Comparison of ENCODE assay signal across 22 cellular contexts in genomic region chr17:38660097-38661026, GRCh38. TPM values are rescaled to one million over a fixed set of nuclear protein-coding genes. Genes with fewer than 3 reads are reported as not detected.
DNase-seq lines count a peak whose midpoint lies in the region; ATAC-seq, FAIRE-seq and TF ChIP-seq lines count a peak whose summit lies in the region.
"Had no signal": no experiment of that assay in that cellular context is flagged by ENCODE, and none has a peak within 500 bp of the region (broad histone marks: within the 10 kb centered on the region; RNA-seq: fewer than 3 reads in every experiment).

No MANE protein-coding gene starts in this region.

- CTCF ChIA-PET in K562 (lab: Yijun Ruan, JAX; ENCODE audit: low intra/inter-chr PET ratio) = no interaction called here

- TF ChIP-seq POLR2A in K562 (conservative IDR thresholded peaks at IDR 0.05) (no peak), GM12891 (IDR thresholded peaks at IDR 0.05; ENCODE audit: low read depth, low read length) (no peak)

- H3K4me3 ChIP-seq in K562 = no peak overlapping the region
- no peak overlapping the region for H3K4me3 ChIP-seq in osteoblast (ENCODE audit: insufficient read depth, low read length)
- no peak overlapping the region for H3K4me3 ChIP-seq in brain microvascular endothelial cell (ENCODE audit: low read depth, low read length)
- H3K4me3 ChIP-seq: heart left ventricle had no signal

- H2AFZ ChIP-seq in K562 (ENCODE audit: low read depth, low read length) (peak overlapping the region; percentile 36; the same call in 1 of the 2 replicates), osteoblast (ENCODE audit: low read length) (no peak overlapping the region)

- intact Hi-C loops in K562 (cut with micrococcal nuclease) = no loop called here

- no peaks in the 10 kb centered on the region for H3K9me1 ChIP-seq in K562 (ENCODE audit: control insufficient read depth, insufficient read depth, low read length)

- peak overlapping the region in 1 of 2 experiments; percentile 68; a peak in 1 of 4 replicates for H3K9ac ChIP-seq in K562 (ENCODE audit: insufficient read depth in 1 of 2, low read depth in 2 of 2, low read length in 2 of 2)

- DNase-seq in Daoy (ENCODE audit: low read depth) (peak; percentile 41), M059J (ENCODE audit: low read depth) (peak; percentile 49), K562 (ENCODE audit: extremely low read depth in 1 of 4, low spot score in 3 of 4) (peak in 1 of 4 experiments; percentile 8), osteoblast (ENCODE audit: insufficient read length, low spot score, missing footprints) (peak; percentile 78), GM12891 (ENCODE audit: insufficient read length, low spot score) (no peak), brain microvascular endothelial cell (no peak), NCI-H1694 (lab: John Stamatoyannopoulos, UW) (no peak)
- DNase-seq: activated CD8-positive, alpha-beta T cell treated with anti-CD3 and anti-CD28 coated beads, Interleukin-2, amount 10 ng/mL, durations not matched to agents 7 days and 5 days; GF-D8; H9; heart left ventricle; left cardiac atrium; naive thymus-derived CD4-positive, alpha-beta T cell; NCI-H2081 treated with DMSO at 0.1 percent for 48 hours; right cardiac atrium; SHP77 treated with DMSO at 0.1 percent for 48 hours; stimulated activated CD4-positive, alpha-beta T cell treated with anti-CD3 and anti-CD28 coated beads, Interleukin-2, amount 100 ng/mL, for 48 hours; trophoblast cell had no signal

- H3K9me3 ChIP-seq in K562 (replicated peaks; ENCODE audit: control insufficient read depth, insufficient read depth, low read depth, low read length) (no peaks in the 10 kb centered on the region), osteoblast (ENCODE audit: low read depth, low read length) (no peaks in the 10 kb centered on the region)
- H3K9me3 ChIP-seq: heart left ventricle had no signal

- TF ChIP-seq CTCF in K562 (IDR thresholded peaks at IDR 0.05 in 2 of 3, conservative IDR thresholded peaks at IDR 0.05 in 1 of 3; ENCODE audit: insufficient read depth in 2 of 3, low read depth in 1 of 3, low read length in 3 of 3) = no peak
- TF ChIP-seq CTCF in osteoblast (IDR thresholded peaks at IDR 0.05; ENCODE audit: extremely low read depth, low read depth, low read length) = no peak
- no peak for TF ChIP-seq CTCF in brain microvascular endothelial cell (IDR thresholded peaks at IDR 0.05; ENCODE audit: low read depth, low read length, missing control alignments)

- 29% methylated on average over 16 of the region's 16 CpGs for WGBS in K562 (ENCODE audit: insufficient coverage, low coverage, missing lambda C conversion rate)

- H3K27me3 ChIP-seq in K562 (ENCODE audit: control insufficient read depth in 2 of 2, insufficient read depth in 2 of 2, low read length in 2 of 2) = peaks cover 0 to 9% of the 10 kb centered on the region in 2 experiments; a peak in 2 of 5 replicates
- peaks cover 15% of the 10 kb centered on the region for H3K27me3 ChIP-seq in osteoblast (ENCODE audit: insufficient read depth, low read length)
- H3K27me3 ChIP-seq in brain microvascular endothelial cell (replicated peaks) = no peaks in the 10 kb centered on the region

- H3K27ac ChIP-seq in K562 (ENCODE audit: extremely low read depth, low read depth, low read length) (no peak overlapping the region), osteoblast (ENCODE audit: low read depth, low read length) (no peak overlapping the region), brain microvascular endothelial cell (no peak overlapping the region)
- H3K27ac ChIP-seq: C4-2B, heart left ventricle had no signal

- FAIRE-seq in K562 (lab: Jason Lieb, UNC) = no peak
- no peak for FAIRE-seq in GM12891 (lab: Jason Lieb, UNC)
- FAIRE-seq: colon, TTC549 had no signal

- no peaks in the 10 kb centered on the region for H3K79me2 ChIP-seq in K562 (ENCODE audit: control insufficient read depth, insufficient read depth, low read length)
- no peaks in the 10 kb centered on the region for H3K79me2 ChIP-seq in osteoblast (ENCODE audit: insufficient read depth, low read length)

- H4K20me1 ChIP-seq in K562 (replicated peaks; ENCODE audit: control insufficient read depth, insufficient read depth, low read length) (no peaks in the 10 kb centered on the region), osteoblast (ENCODE audit: insufficient read depth, low read length) (no peaks in the 10 kb centered on the region)

- no peak overlapping the region; the same call in 1 of the 2 replicates for H3K4me2 ChIP-seq in K562 (ENCODE audit: insufficient read depth, low read length)
- no peak overlapping the region for H3K4me2 ChIP-seq in osteoblast (ENCODE audit: insufficient read depth, low read length)

- no peak for TF ChIP-seq EP300 in K562 (IDR thresholded peaks at IDR 0.05; ENCODE audit: low read length)

- no TSS peak for BruUV-seq in K562 (replicated peaks; lab: Mats Ljungman, UMichigan)

- H3K36me3 ChIP-seq in K562 (ENCODE audit: control insufficient read depth, insufficient read depth, low read length) (no peaks in the 10 kb centered on the region), osteoblast (ENCODE audit: insufficient read depth, low read length) (no peaks in the 10 kb centered on the region), brain microvascular endothelial cell (replicated peaks) (no peaks in the 10 kb centered on the region)
- H3K36me3 ChIP-seq: heart left ventricle had no signal

- ATAC-seq in K562 (no peak), GM18870 (IDR thresholded peaks at IDR 0.05; ENCODE audit: unreplicated experiment) (no peak)
- ATAC-seq: activated CD8-positive, alpha-beta T cell treated with anti-CD3 and anti-CD28 coated beads, Interleukin-2, amount 10 ng/mL, durations not matched to agents 7 days and 5 days; naive thymus-derived CD4-positive, alpha-beta T cell had no signal

- H3K4me1 ChIP-seq in K562 (replicated peaks in 1 of 2; ENCODE audit: control insufficient read depth in 2 of 2, insufficient read depth in 2 of 2, low read length in 2 of 2) (peaks cover 0 to 26% of the 10 kb centered on the region in 2 experiments; a peak in 4 of 5 replicates), osteoblast (ENCODE audit: insufficient read depth, low read length) (no peaks in the 10 kb centered on the region)

- POLR2A ChIA-PET in K562 (lab: Yijun Ruan, JAX) = interaction anchor here (0.8 kb wide), 1 partner anchor 59 kb away, joined by 4 read pairs; no protein-coding TSS in a partner anchor

- in situ Hi-C loops in K562 (cut with MboI) = loop anchor here (5.0 kb wide), 2 partner anchors 103 to 153 kb away; no protein-coding TSS in a partner anchor
- in situ Hi-C loops in brain microvascular endothelial cell (cut with HindIII; ENCODE audit: low pct_ligation_motif_present, low sequenced_read_pairs) = no loop called here

- TF ChIP-seq RAD21 in K562 (CRISPR knock-in tag; conservative IDR thresholded peaks at IDR 0.05 in 1 of 2, IDR thresholded peaks at IDR 0.05 in 1 of 2) = no peak

RNA-seq across cellular contexts. Expression of gene EPOP, which starts 14.4 kb away (rescaled TPM):
- 7.0 and 8.2 TPM in 2 replicates for total RNA-seq in Daoy (2014; rRNA removed; shearing (Covaris generic))
- 1.8 and 4.7 TPM in 2 replicates for total RNA-seq in M059J (2014; rRNA removed; shearing (Covaris generic))
- 1.5 and 3.4 TPM in 2 replicates for total RNA-seq in K562 (2011; cell fraction: chromatin; rRNA removed; ENCODE audit: low replicate concordance)
- total RNA-seq in K562 (2011; cell fraction: nucleolus; rRNA removed) = 3.6 and 4.3 TPM in 2 replicates
- 2.3 and 3.1 TPM in 2 replicates for total RNA-seq in K562 (2011; cell fraction: nucleoplasm; rRNA removed)
- 5.9 and 7.3 TPM in 2 replicates for total RNA-seq in K562 (2014; rRNA removed)
- 4.3 and 4.6 TPM in 2 replicates for total RNA-seq in K562 (2014; rRNA removed; fragmentation: Illumina TruSeq; extraction: Trizol)
- total RNA-seq in K562 (2015; rRNA removed; fragmentation: Illumina TruSeq; extraction: Trizol) = 3.7 and 3.8 TPM in 2 replicates
- total RNA-seq in K562 (2021) = 9.4 and 10.6 TPM in 2 replicates
- 1.3 and 3.0 TPM in 2 replicates for polyA plus RNA-seq in K562 (2011; rRNA removed)
- 1.4 and 5.8 TPM in 2 replicates for polyA plus RNA-seq in K562 (2011; cell fraction: cytosol; rRNA removed)
- 1.4 and 3.2 TPM in 2 replicates for polyA plus RNA-seq in K562 (2011; cell fraction: nucleus; rRNA removed)
- polyA plus RNA-seq in K562 (2012) = 2.6 and 6.0 TPM in 2 replicates
- 4.3 and 4.7 TPM in 2 replicates for polyA plus RNA-seq in K562 (2014; fragmentation: Illumina TruSeq; extraction: Trizol)
- polyA plus RNA-seq in K562 (2014; fragmentation: Nextera tagmentation; extraction: Ambion mirVana) = under 1 TPM; 0.41 to 0.62 TPM
- polyA plus RNA-seq in K562 (2014; rRNA removed) = 5.0 and 5.2 TPM in 2 replicates
- 2.1 and 3.9 TPM in 2 replicates for polyA minus RNA-seq in K562 (2011; rRNA and poly(A)+ RNA removed)
- 2.0 and 4.8 TPM in 2 replicates for polyA minus RNA-seq in K562 (2011; cell fraction: cytosol; rRNA and poly(A)+ RNA removed)
- polyA minus RNA-seq in K562 (2011; cell fraction: nucleus; rRNA and poly(A)+ RNA removed) = 1.8 and 2.3 TPM in 2 replicates
- 1.2 and 2.2 TPM in 2 replicates for total RNA-seq in osteoblast
- 6.8 TPM for polyA plus RNA-seq in GM12891 (2012; ENCODE audit: low read depth, missing spikeins)
- polyA plus RNA-seq: naive thymus-derived CD4-positive, alpha-beta T cell had no signal

RNA-seq across cellular contexts. Expression of gene MLLT6, which starts 44.7 kb away (rescaled TPM):
- 12.4 and 12.9 TPM in 2 replicates for total RNA-seq in Daoy (2014; rRNA removed; shearing (Covaris generic))
- total RNA-seq in M059J (2014; rRNA removed; shearing (Covaris generic)) = 9.7 and 17.0 TPM in 2 replicates
- 330 and 658 TPM in 2 replicates for total RNA-seq in K562 (2011; cell fraction: chromatin; rRNA removed; ENCODE audit: low replicate concordance)
- 248 and 270 TPM in 2 replicates for total RNA-seq in K562 (2011; cell fraction: nucleolus; rRNA removed)
- total RNA-seq in K562 (2011; cell fraction: nucleoplasm; rRNA removed) = 297 and 366 TPM in 2 replicates
- total RNA-seq in K562 (2014; rRNA removed) (31.4 and 34.9 TPM in 2 replicates), K562 (2014; rRNA removed; fragmentation: Illumina TruSeq; extraction: Trizol) (17.4 and 18.4 TPM in 2 replicates), K562 (2015; rRNA removed; fragmentation: Illumina TruSeq; extraction: Trizol) (22.7 and 23.6 TPM in 2 replicates), K562 (2021) (61.3 and 71.7 TPM in 2 replicates), osteoblast (33.3 and 44.2 TPM in 2 replicates)
- polyA plus RNA-seq in K562 (2011; rRNA removed) (30.0 and 30.6 TPM in 2 replicates), K562 (2014; fragmentation: Illumina TruSeq; extraction: Trizol) (30.2 and 33.4 TPM in 2 replicates), K562 (2014; fragmentation: Nextera tagmentation; extraction: Ambion mirVana) (1 to 10 TPM; 3.1 to 3.4 TPM), K562 (2014; rRNA removed) (47.8 and 55.0 TPM in 2 replicates)
- polyA plus RNA-seq in K562 (2011; cell fraction: cytosol; rRNA removed) = 11.8 and 25.6 TPM in 2 replicates
- polyA plus RNA-seq in K562 (2011; cell fraction: nucleus; rRNA removed) = 127 and 214 TPM in 2 replicates
- polyA plus RNA-seq in K562 (2012) = 36.2 and 46.8 TPM in 2 replicates
- polyA minus RNA-seq in K562 (2011; rRNA and poly(A)+ RNA removed) = 20.1 and 32.9 TPM in 2 replicates
- 13.9 and 19.0 TPM in 2 replicates for polyA minus RNA-seq in K562 (2011; cell fraction: cytosol; rRNA and poly(A)+ RNA removed)
- 52.0 and 68.0 TPM in 2 replicates for polyA minus RNA-seq in K562 (2011; cell fraction: nucleus; rRNA and poly(A)+ RNA removed)
- 34.8 TPM for polyA plus RNA-seq in GM12891 (2012; ENCODE audit: low read depth, missing spikeins)

RNA-seq across cellular contexts. Expression of gene SRCIN1, which starts 54.6 kb away (rescaled TPM):
- 0.03 and 0.80 TPM in 2 replicates for total RNA-seq in Daoy (2014; rRNA removed; shearing (Covaris generic))
- not detected in 2 replicates for total RNA-seq in M059J (2014; rRNA removed; shearing (Covaris generic))
- total RNA-seq in K562 (2011; cell fraction: chromatin; rRNA removed; ENCODE audit: low replicate concordance) = 0.51 and 2.0 TPM in 2 replicates
- 0.17 and 0.26 TPM in 2 replicates for total RNA-seq in K562 (2011; cell fraction: nucleolus; rRNA removed)
- 0.53 and 0.66 TPM in 2 replicates for total RNA-seq in K562 (2011; cell fraction: nucleoplasm; rRNA removed)
- total RNA-seq in K562 (2014; rRNA removed) = 0.04 TPM in 1 of 2 replicates, not detected in the other
- total RNA-seq in K562 (2014; rRNA removed; fragmentation: Illumina TruSeq; extraction: Trizol) = not detected in 2 replicates
- total RNA-seq in K562 (2015; rRNA removed; fragmentation: Illumina TruSeq; extraction: Trizol) = not detected in 2 replicates
- total RNA-seq in K562 (2021) = 0.33 and 0.40 TPM in 2 replicates
- 0.04 and 0.13 TPM in 2 replicates for polyA plus RNA-seq in K562 (2011; rRNA removed)
- polyA plus RNA-seq in K562 (2011; cell fraction: cytosol; rRNA removed) = 0.01 and 0.06 TPM in 2 replicates
- 0.17 and 1.9 TPM in 2 replicates for polyA plus RNA-seq in K562 (2011; cell fraction: nucleus; rRNA removed)
- 0.05 and 0.44 TPM in 2 replicates for polyA plus RNA-seq in K562 (2012)
- polyA plus RNA-seq in K562 (2014; fragmentation: Illumina TruSeq; extraction: Trizol) = 0.09 and 0.15 TPM in 2 replicates
- not detected for polyA plus RNA-seq in K562 (2014; fragmentation: Nextera tagmentation; extraction: Ambion mirVana)
- polyA plus RNA-seq in K562 (2014; rRNA removed) = not detected in 2 replicates
- not detected in 2 replicates for polyA minus RNA-seq in K562 (2011; rRNA and poly(A)+ RNA removed)
- polyA minus RNA-seq in K562 (2011; cell fraction: cytosol; rRNA and poly(A)+ RNA removed) = not detected in 2 replicates
- 0.13 TPM in 1 of 2 replicates, not detected in the other for polyA minus RNA-seq in K562 (2011; cell fraction: nucleus; rRNA and poly(A)+ RNA removed)
- total RNA-seq in osteoblast = not detected in 2 replicates
- polyA plus RNA-seq in GM12891 (2012; ENCODE audit: low read depth, missing spikeins) = 0.24 TPM
- polyA plus RNA-seq: naive thymus-derived CD4-positive, alpha-beta T cell had no signal

Comparison
In these comparisons a context has a peak if more than half of its experiments do, and no peak if none do; other contexts are left out.
1. DNase-seq: peak in Daoy (single experiment), M059J (single experiment) and osteoblast (single experiment); none in GM12891 (single experiment), brain microvascular endothelial cell (single experiment) and NCI-H1694 (single experiment).